Comparison of ENCODE assay signal across 9 cellular contexts in the genomic region with DNA sequence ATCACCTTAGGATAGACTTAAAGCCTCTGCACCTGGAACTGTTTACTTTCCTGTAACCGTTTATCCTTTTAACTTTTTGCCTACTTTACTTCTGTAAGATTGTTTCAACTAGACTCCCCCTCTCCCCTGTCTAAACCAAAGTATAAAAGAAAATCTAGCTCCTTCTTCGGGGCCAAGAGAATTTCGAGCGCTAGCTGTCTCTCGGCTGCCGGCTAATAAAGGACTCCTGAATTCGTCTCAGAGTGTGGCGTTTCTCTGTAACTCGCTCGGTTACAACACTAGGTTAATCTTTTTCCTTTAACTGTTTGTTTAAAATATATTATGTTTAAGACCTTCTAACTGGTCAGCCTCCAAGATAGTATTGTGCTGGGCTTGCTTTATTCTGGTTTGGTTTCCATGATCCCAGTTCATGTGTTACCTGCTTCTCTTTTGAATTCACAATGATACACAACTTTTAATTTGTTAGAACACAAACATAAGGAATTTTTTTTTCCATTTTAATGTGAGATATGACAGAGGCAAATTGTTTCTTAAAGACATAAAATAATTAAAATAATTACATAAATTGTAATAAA. TPM values are rescaled to one million over a fixed set of nuclear protein-coding genes. Genes with fewer than 3 reads are reported as not detected.
A peak's percentile ranks its signal among the peaks of the same experiment; 100 is the strongest.
DNase-seq lines count a peak whose midpoint lies in the region; ATAC-seq lines count a peak whose summit lies in the region.
"Had no signal": no experiment of that assay in that cellular context is flagged by ENCODE, and none has a peak within 500 bp of the region (broad histone marks: within the 10 kb centered on the region; RNA-seq: fewer than 3 reads in every experiment).

No MANE protein-coding gene starts in this region.

- no peaks in the 10 kb centered on the region for H3K9me3 Mint-ChIP-seq in activated T-helper 2 cell treated with anti-CD3 and anti-CD28 coated beads, Interferon-gamma antibody, Interleukin-2, Interleukin-4, amounts not matched to agents 10 μg/mL and 5 μg/mL and 100 μg/mL, durations not matched to agents 14 hours and 24 hours and 36 hours
- H3K9me3 Mint-ChIP-seq in stimulated activated naive CD8-positive, alpha-beta T cell treated with anti-CD3 and anti-CD28 coated beads, Interleukin-15, amount 100 ng/mL, for 72 hours: no peaks in the 10 kb centered on the region

- no peak for ATAC-seq in stimulated activated naive CD8-positive, alpha-beta T cell treated with anti-CD3 and anti-CD28 coated beads, Interleukin-15, amount 100 ng/mL, for 72 hours
- no peak for ATAC-seq in HG02870 (IDR thresholded peaks at IDR 0.05; ENCODE audit: unreplicated experiment)

- H3K4me1 Mint-ChIP-seq in activated T-helper 2 cell treated with anti-CD3 and anti-CD28 coated beads, Interferon-gamma antibody, Interleukin-2, Interleukin-4, amounts not matched to agents 10 μg/mL and 5 μg/mL and 100 μg/mL, durations not matched to agents 14 hours and 24 hours and 36 hours (ENCODE audit: low read depth): peaks cover 19% of the 10 kb centered on the region
- peaks cover 16% of the 10 kb centered on the region for H3K4me1 Mint-ChIP-seq in stimulated activated naive CD8-positive, alpha-beta T cell treated with anti-CD3 and anti-CD28 coated beads, Interleukin-15, amount 100 ng/mL, for 72 hours

- intact Hi-C loops in activated T-helper 2 cell treated with anti-CD3 and anti-CD28 coated beads, Interferon-gamma antibody, Interleukin-2, Interleukin-4, amounts not matched to agents 10 μg/mL and 5 μg/mL and 100 μg/mL, durations not matched to agents 14 hours and 24 hours and 36 hours (cut with micrococcal nuclease): no loop called here

- peak overlapping the region; percentile 97 for H3K27ac ChIP-seq in iPS-20b (ENCODE audit: low read length)

- H3K27me3 ChIP-seq in iPS-20b (ENCODE audit: insufficient read depth, low read length): no peaks in the 10 kb centered on the region

- H3K9me3 ChIP-seq in iPS-20b (ENCODE audit: insufficient read depth, low read depth, low read length): no peaks in the 10 kb centered on the region

- peak overlapping the region; percentile 90; the same call in 1 of the 2 replicates for H3K9ac ChIP-seq in iPS-20b (ENCODE audit: low read depth, low read length)

- no peaks in the 10 kb centered on the region for H3K36me3 ChIP-seq in iPS-20b (ENCODE audit: insufficient read depth, low read depth, low read length)

- no peak overlapping the region for H3K4me3 ChIP-seq in iPS-20b (ENCODE audit: low read length)

- peaks cover 16% of the 10 kb centered on the region; the same call in 1 of the 2 replicates for H3K4me1 ChIP-seq in iPS-20b (ENCODE audit: insufficient read depth, low read length)

- no peaks in the 10 kb centered on the region for H3K27me3 Mint-ChIP-seq in activated T-helper 2 cell treated with anti-CD3 and anti-CD28 coated beads, Interferon-gamma antibody, Interleukin-2, Interleukin-4, amounts not matched to agents 10 μg/mL and 5 μg/mL and 100 μg/mL, durations not matched to agents 14 hours and 24 hours and 36 hours (ENCODE audit: low read depth)
- H3K27me3 Mint-ChIP-seq in stimulated activated naive CD8-positive, alpha-beta T cell treated with anti-CD3 and anti-CD28 coated beads, Interleukin-15, amount 100 ng/mL, for 72 hours: no peaks in the 10 kb centered on the region

- no peaks in the 10 kb centered on the region for H3K36me3 Mint-ChIP-seq in activated T-helper 2 cell treated with anti-CD3 and anti-CD28 coated beads, Interferon-gamma antibody, Interleukin-2, Interleukin-4, amounts not matched to agents 10 μg/mL and 5 μg/mL and 100 μg/mL, durations not matched to agents 14 hours and 24 hours and 36 hours (ENCODE audit: low read depth)

- peak overlapping the region; percentile 96 for H3K27ac Mint-ChIP-seq in activated T-helper 2 cell treated with anti-CD3 and anti-CD28 coated beads, Interferon-gamma antibody, Interleukin-2, Interleukin-4, amounts not matched to agents 10 μg/mL and 5 μg/mL and 100 μg/mL, durations not matched to agents 14 hours and 24 hours and 36 hours
- peak overlapping the region; percentile 96 to 100 for H3K27ac Mint-ChIP-seq in stimulated activated naive CD8-positive, alpha-beta T cell treated with anti-CD3 and anti-CD28 coated beads, Interleukin-15, amount 100 ng/mL, for 72 hours

- H3K4me3 Mint-ChIP-seq in activated T-helper 2 cell treated with anti-CD3 and anti-CD28 coated beads, Interferon-gamma antibody, Interleukin-2, Interleukin-4, amounts not matched to agents 10 μg/mL and 5 μg/mL and 100 μg/mL, durations not matched to agents 14 hours and 24 hours and 36 hours (ENCODE audit: low read depth): peak overlapping the region; percentile 85
- H3K4me3 Mint-ChIP-seq in stimulated activated naive CD8-positive, alpha-beta T cell treated with anti-CD3 and anti-CD28 coated beads, Interleukin-15, amount 100 ng/mL, for 72 hours: peak overlapping the region; percentile 85 to 90

- DNase-seq in NCI-H1417 (lab: John Stamatoyannopoulos, UW): peak in 2 of 3 experiments; percentile 42 to 54
- no peak for DNase-seq in NCI-H1417 treated with DMSO at 0.1 percent for 48 hours (lab: John Stamatoyannopoulos, UW)
- DNase-seq in activated T-helper 2 cell treated with anti-CD3 and anti-CD28 coated beads, Interferon-gamma antibody, Interleukin-2, Interleukin-4, amounts not matched to agents 10 μg/mL and 5 μg/mL and 100 μg/mL, durations not matched to agents 14 hours and 24 hours and 36 hours (ENCODE audit: low spot score): no peak
- DNase-seq in stimulated activated naive CD8-positive, alpha-beta T cell treated with anti-CD3 and anti-CD28 coated beads, Interleukin-15, amount 100 ng/mL, for 72 hours: no peak
- DNase-seq in islet precursor cell: no peak
- no peak for DNase-seq in NCI-H345 treated with DMSO at 0.1 percent for 48 hours (lab: John Stamatoyannopoulos, UW; ENCODE audit: unreplicated experiment)
- DNase-seq: cortex of kidney had no signal

RNA-seq across cellular contexts. Expression of a gene that starts 8.7 kb away (rescaled TPM):
- total RNA-seq in activated T-helper 2 cell treated with anti-CD3 and anti-CD28 coated beads, Interferon-gamma antibody, Interleukin-2, Interleukin-4, amounts not matched to agents 10 μg/mL and 5 μg/mL and 100 μg/mL, durations not matched to agents 14 hours and 24 hours and 36 hours: 42.5 and 45.6 TPM in 2 replicates

RNA-seq across cellular contexts. Expression of a gene that starts 19.7 kb away (rescaled TPM):
- total RNA-seq in activated T-helper 2 cell treated with anti-CD3 and anti-CD28 coated beads, Interferon-gamma antibody, Interleukin-2, Interleukin-4, amounts not matched to agents 10 μg/mL and 5 μg/mL and 100 μg/mL, durations not matched to agents 14 hours and 24 hours and 36 hours: 72.0 and 73.0 TPM in 2 replicates

Comparison
In these comparisons a context has a peak if more than half of its experiments do, and no peak if none do; other contexts are left out.
1. DNase-seq: peak in NCI-H1417 (2 of 3); none in NCI-H1417 treated with DMSO at 0.1 percent for 48 hours (single experiment), activated T-helper 2 cell treated with anti-CD3 and anti-CD28 coated beads, Interferon-gamma antibody, Interleukin-2, Interleukin-4, amounts not matched to agents 10 μg/mL and 5 μg/mL and 100 μg/mL, durations not matched to agents 14 hours and 24 hours and 36 hours (single experiment), stimulated activated naive CD8-positive, alpha-beta T cell treated with anti-CD3 and anti-CD28 coated beads, Interleukin-15, amount 100 ng/mL, for 72 hours (0 of 2), islet precursor cell (single experiment) and NCI-H345 treated with DMSO at 0.1 percent for 48 hours (single experiment).